Comparison of ENCODE assay signal across 9 cellular contexts in genomic region chr19:29467824-29468401, GRCh38. TPM values are rescaled to one million over a fixed set of nuclear protein-coding genes. Genes with fewer than 3 reads are reported as not detected.
A peak's percentile ranks its signal among the peaks of the same experiment; 100 is the strongest.
DNase-seq lines count a peak whose midpoint lies in the region; ATAC-seq and TF ChIP-seq lines count a peak whose summit lies in the region.
"Had no signal": no experiment of that assay in that cellular context is flagged by ENCODE, and none has a peak within 500 bp of the region (broad histone marks: within the 10 kb centered on the region; RNA-seq: fewer than 3 reads in every experiment).

No MANE protein-coding gene starts in this region.

- no peaks in the 10 kb centered on the region for H3K36me3 Mint-ChIP-seq in endodermal cell (ENCODE audit: low read depth)
- H3K36me3 Mint-ChIP-seq: activated naive CD8-positive, alpha-beta T cell had no signal

- H3K9ac ChIP-seq in endodermal cell (ENCODE audit: extremely low read depth, low read length, poor library complexity, severe bottlenecking), result no peak overlapping the region

- no peak overlapping the region for H3K27ac Mint-ChIP-seq in endodermal cell
- H3K27ac Mint-ChIP-seq: activated naive CD8-positive, alpha-beta T cell had no signal

- no peak overlapping the region for H3K4me3 Mint-ChIP-seq in endodermal cell
- H3K4me3 Mint-ChIP-seq: activated naive CD8-positive, alpha-beta T cell had no signal

- no peaks in the 10 kb centered on the region for H3K36me3 ChIP-seq in endodermal cell (ENCODE audit: control insufficient read depth, insufficient read depth, low read length)

- ATAC-seq in HG02885 (IDR thresholded peaks at IDR 0.05; ENCODE audit: poor library complexity, unreplicated experiment), result no peak

- peaks cover 14% of the 10 kb centered on the region for H3K27me3 Mint-ChIP-seq in endodermal cell (ENCODE audit: insufficient read depth)

- DNase-seq in GM10266 (ENCODE audit: extremely low spot score), result no peak
- DNase-seq in NCI-H69 (lab: John Stamatoyannopoulos, UW), result peak; percentile 24
- peak; percentile 76 for DNase-seq in endodermal cell
- DNase-seq in stimulated activated CD8-positive, alpha-beta memory T cell treated with anti-CD3 and anti-CD28 coated beads, Interleukin-4, amount 100 ng/mL, for 48 hours, result peak; percentile 29
- no peak for DNase-seq in occipital lobe (lab: John Stamatoyannopoulos, UW)
- DNase-seq in NCI-H2081 treated with DMSO at 0.1 percent for 48 hours (lab: John Stamatoyannopoulos, UW), result no peak

- no peaks in the 10 kb centered on the region for H3K4me1 ChIP-seq in endodermal cell (ENCODE audit: control insufficient read depth, insufficient read depth, low read length)

- H3K27ac ChIP-seq in 22Rv1, result no peak overlapping the region
- no peak overlapping the region for H3K27ac ChIP-seq in endodermal cell (ENCODE audit: low read depth, low read length)

- 69% methylated on average over 1 to 5 of the region's 5 CpGs for WGBS in endodermal cell (ENCODE audit: insufficient coverage in 1 of 2, insufficient read length in 1 of 2), 2 experiments

- no peaks in the 10 kb centered on the region for H3K9me3 ChIP-seq in endodermal cell (ENCODE audit: control insufficient read depth, low read length)

- TF ChIP-seq CTCF in 22Rv1 (IDR thresholded peaks at IDR 0.05), result peak; percentile 79
- peak; percentile 40 for TF ChIP-seq CTCF in GM10266 (IDR thresholded peaks at IDR 0.05; ENCODE audit: control insufficient read depth, insufficient read depth, low read depth, missing control alignments)
- TF ChIP-seq CTCF in endodermal cell (conservative IDR thresholded peaks at IDR 0.05), result peak; percentile 79

- H3K4me3 ChIP-seq in endodermal cell (ENCODE audit: low read length), result no peak overlapping the region

- H3K4me1 Mint-ChIP-seq in endodermal cell, result no peaks in the 10 kb centered on the region

- H3K9me3 Mint-ChIP-seq in endodermal cell, result peaks cover 5% of the 10 kb centered on the region

- H3K27me3 ChIP-seq in endodermal cell (ENCODE audit: control insufficient read depth, insufficient read depth, low read length, poor library complexity, severe bottlenecking), result no peaks in the 10 kb centered on the region

RNA-seq across cellular contexts. Expression of gene VSTM2B, which starts 57.9 kb away (rescaled TPM):
- total RNA-seq in endodermal cell (under 1 TPM in 1 of 2 donors, not detected in 1; 0.18 TPM), occipital lobe (12.3 TPM)
- 1.0 TPM for polyA plus RNA-seq in endodermal cell (2013, experiment 1 of 2)
- 1.5 TPM for polyA plus RNA-seq in endodermal cell (2013, experiment 2 of 2)

Comparison
In these comparisons a context has a peak if more than half of its experiments do, and no peak if none do; other contexts are left out.
1. DNase-seq: peak in NCI-H69 (single experiment), endodermal cell (single experiment) and stimulated activated CD8-positive, alpha-beta memory T cell treated with anti-CD3 and anti-CD28 coated beads, Interleukin-4, amount 100 ng/mL, for 48 hours (single experiment); none in GM10266 (single experiment), occipital lobe (single experiment) and NCI-H2081 treated with DMSO at 0.1 percent for 48 hours (single experiment).
2. RNA of gene VSTM2B, which starts 57.9 kb away (total RNA-seq): 12.3 TPM in occipital lobe (single experiment); 0.18 TPM in endodermal cell; every median in the first group is over 10 times any median in the second.
3. Peak in every context shown above with its lines, with median percentiles within 50 percentile points of each other: CTCF ChIP-seq.